ENCODE assay signal across 19 cellular contexts in the genomic region with DNA sequence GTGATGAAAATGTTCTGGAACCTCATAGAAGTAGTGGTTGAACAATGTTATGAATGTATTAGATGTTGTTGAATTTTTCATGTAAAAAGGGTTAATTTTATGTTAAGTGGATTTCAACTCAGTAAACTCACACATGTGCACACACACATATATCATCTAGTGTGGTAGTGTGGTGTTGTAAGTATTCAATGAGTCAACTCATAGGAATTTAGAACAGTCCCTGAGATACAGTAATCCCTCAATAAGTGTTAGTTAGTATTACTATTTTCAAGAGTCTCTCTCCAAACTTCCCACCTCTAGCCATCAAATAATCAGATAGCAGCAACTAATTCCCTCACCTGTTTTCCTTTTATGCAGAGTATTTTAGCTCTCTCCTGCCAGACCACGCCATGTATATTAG.
DNase-seq lines count a peak whose midpoint lies in the region; ATAC-seq, FAIRE-seq and TF ChIP-seq lines count a peak whose summit lies in the region.
"Had no signal": no experiment of that assay in that cellular context is flagged by ENCODE, and none has a peak within 500 bp of the region (broad histone marks: within the 10 kb centered on the region; RNA-seq: fewer than 3 reads in every experiment).

No MANE protein-coding gene starts in this region.

- in situ Hi-C loops in GM13976 (cut with MboI; ENCODE audit: low sequenced_read_pairs, unreplicated experiment), result no loop called here

- no peaks in the 10 kb centered on the region for H3K36me3 ChIP-seq in bronchial epithelial cell (ENCODE audit: control insufficient read depth, insufficient read depth, low read length)
- H3K36me3 ChIP-seq: sigmoid colon, vagina had no signal

- peak; percentile 48 for DNase-seq in AG20443 (ENCODE audit: low spot score)
- DNase-seq in LHCN-M2 (ENCODE audit: low read depth), result peak; percentile 65
- DNase-seq in bronchial epithelial cell (ENCODE audit: low read depth), result peak; percentile 86
- peak; percentile 75 for DNase-seq in kidney tubule cell (ENCODE audit: low spot score)
- no peak for DNase-seq in DMS153 (lab: John Stamatoyannopoulos, UW)
- DNase-seq in GM13976 (ENCODE audit: low spot score), result no peak
- no peak for DNase-seq in SHP77 (lab: John Stamatoyannopoulos, UW)
- DNase-seq: activated B cell treated with CpG ODN at 0.5 μM for 24 hours; activated naive CD8-positive, alpha-beta T cell treated with anti-CD3 and anti-CD28 coated beads, Interleukin-2, amount 50 U/mL, for 24 hours; activated T-cell treated with anti-CD3 and anti-CD28 coated beads, Interleukin-2, amount 50 U/mL, for 72 hours; Karpas-422; NCI-H1436 treated with DMSO at 0.1 percent for 48 hours; Right ventricle myocardium superior; sigmoid colon had no signal

- FAIRE-seq in bronchial epithelial cell (lab: Jason Lieb, UNC), result no peak
- FAIRE-seq: G401.6, GM12892, H1 had no signal

- no peak for TF ChIP-seq CTCF in bronchial epithelial cell (IDR thresholded peaks at IDR 0.05; ENCODE audit: insufficient read depth, low read length, severe bottlenecking)
- no peak for TF ChIP-seq CTCF in GM13976 (IDR thresholded peaks at IDR 0.05; ENCODE audit: borderline replicate concordance, control extremely low read depth, extremely low read depth, insufficient read depth, missing control alignments)

- no peaks in the 10 kb centered on the region for H3K27me3 ChIP-seq in bronchial epithelial cell (ENCODE audit: control insufficient read depth, insufficient read depth, low read length)
- H3K27me3 ChIP-seq: sigmoid colon, vagina had no signal

- no peak overlapping the region for H3K4me3 ChIP-seq in bronchial epithelial cell (ENCODE audit: low read depth, low read length)
- H3K4me3 ChIP-seq: sigmoid colon, vagina had no signal

- no peak for ATAC-seq in GM19328 (IDR thresholded peaks at IDR 0.05; ENCODE audit: unreplicated experiment)
- ATAC-seq: activated naive CD8-positive, alpha-beta T cell treated with anti-CD3 and anti-CD28 coated beads, Interleukin-2, amount 50 U/mL, for 24 hours; activated T-cell treated with anti-CD3 and anti-CD28 coated beads, Interleukin-2, amount 50 U/mL, for 72 hours had no signal

Comparison
In these comparisons a context has a peak if more than half of its experiments do, and no peak if none do; other contexts are left out.
1. DNase-seq: peak in AG20443 (single experiment), LHCN-M2 (single experiment), bronchial epithelial cell (single experiment) and kidney tubule cell (single experiment); none in DMS153 (single experiment), GM13976 (single experiment) and SHP77 (0 of 2).